ENCODE assay signal across 10 cellular contexts in the genomic region with DNA sequence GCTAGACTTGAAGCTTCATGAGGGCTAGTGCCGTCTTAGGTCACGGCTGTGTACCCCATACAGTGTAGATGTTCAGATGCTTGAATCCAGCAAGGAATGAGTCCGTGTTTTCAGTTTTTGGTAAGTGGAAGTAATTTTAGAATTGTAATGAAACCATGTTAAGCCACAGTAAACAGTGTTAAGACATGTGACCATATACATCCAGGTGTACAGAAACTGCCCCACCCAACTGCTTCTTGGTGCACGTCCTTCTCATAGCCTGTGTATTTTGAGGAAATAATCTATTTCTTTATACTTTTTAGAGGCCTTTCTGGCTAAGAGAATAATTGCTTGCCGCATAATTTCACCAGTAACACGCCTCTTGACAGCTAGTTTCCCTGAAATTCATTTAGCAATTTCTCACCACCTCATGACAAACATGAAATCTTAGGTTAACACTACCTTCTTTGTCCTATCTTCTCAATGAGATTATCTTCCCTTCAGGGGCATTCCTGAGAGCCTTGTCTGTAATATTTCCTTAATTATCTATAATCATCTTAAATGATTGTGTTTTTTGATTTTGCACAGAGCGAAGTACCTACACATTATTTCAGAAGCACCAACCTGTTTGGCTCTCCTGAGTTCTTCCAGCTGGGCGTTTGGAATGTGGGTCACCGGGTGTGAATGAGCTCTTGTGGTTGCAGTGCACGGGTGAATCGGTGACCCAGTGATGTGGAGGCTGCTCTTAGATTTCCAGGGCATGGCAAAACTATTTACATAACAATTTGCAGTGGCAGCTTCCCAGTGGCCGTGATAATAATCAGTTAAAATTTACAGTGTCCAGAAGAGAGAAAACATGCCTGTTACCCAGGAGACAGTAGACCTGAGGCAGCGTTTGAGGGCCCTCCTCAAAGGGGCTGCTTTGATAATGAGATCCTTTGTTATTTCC. TPM values are rescaled to one million over a fixed set of nuclear protein-coding genes. Genes with fewer than 3 reads are reported as not detected.
DNase-seq lines count a peak whose midpoint lies in the region; ATAC-seq and TF ChIP-seq lines count a peak whose summit lies in the region.
"Had no signal": no experiment of that assay in that cellular context is flagged by ENCODE, and none has a peak within 500 bp of the region (broad histone marks: within the 10 kb centered on the region; RNA-seq: fewer than 3 reads in every experiment).

No MANE protein-coding gene starts in this region.

- no peaks in the 10 kb centered on the region for H3K9me3 Mint-ChIP-seq in T-helper 1 cell treated with Interleukin-12 subunit alpha and Interleukin-12 subunit beta and Interleukin-4 antibody, amounts not matched to agents 30 μg/mL and 1 μg/mL, for 36 hours
- no peaks in the 10 kb centered on the region for H3K9me3 Mint-ChIP-seq in stimulated activated naive B cell treated with anti-CD40 and anti-IgM and Interleukin-4, amounts not matched to agents 10 μg/mL and 1 μg/mL and 100 μg/mL, for 72 hours

- no peak for TF ChIP-seq CTCF in fibroblast of villous mesenchyme (IDR thresholded peaks at IDR 0.05; ENCODE audit: insufficient read depth, low read depth, low read length)

- DNase-seq in T-helper 1 cell (no peak), NCI-H748 (lab: John Stamatoyannopoulos, UW; ENCODE audit: unreplicated experiment) (peak; percentile 66), fibroblast of villous mesenchyme (ENCODE audit: low read depth) (peak; percentile 49), GM03348 (ENCODE audit: low spot score) (no peak)
- DNase-seq in stimulated activated naive B cell treated with anti-CD40 and anti-IgM and Interleukin-4, amounts not matched to agents 10 μg/mL and 1 μg/mL and 100 μg/mL, for 72 hours, result no peak
- DNase-seq: activated CD4-positive, alpha-beta T cell treated with anti-CD3 and anti-CD28 coated beads, Interleukin-2, amount 50 U/mL, for 1 hour; NCI-H345 had no signal

- no peak overlapping the region for H3K4me3 ChIP-seq in fibroblast of villous mesenchyme (ENCODE audit: low read depth, low read length)

- no peaks in the 10 kb centered on the region for H3K27me3 Mint-ChIP-seq in T-helper 1 cell treated with Interleukin-12 subunit alpha and Interleukin-12 subunit beta and Interleukin-4 antibody, amounts not matched to agents 30 μg/mL and 1 μg/mL, for 36 hours (ENCODE audit: low read depth)
- no peaks in the 10 kb centered on the region for H3K27me3 Mint-ChIP-seq in stimulated activated naive B cell treated with anti-CD40 and anti-IgM and Interleukin-4, amounts not matched to agents 10 μg/mL and 1 μg/mL and 100 μg/mL, for 72 hours

- H3K4me1 Mint-ChIP-seq in T-helper 1 cell treated with Interleukin-12 subunit alpha and Interleukin-12 subunit beta and Interleukin-4 antibody, amounts not matched to agents 30 μg/mL and 1 μg/mL, for 36 hours (ENCODE audit: low read depth), result peaks cover 50% of the 10 kb centered on the region
- peaks cover 32 to 48% of the 10 kb centered on the region in 2 donors for H3K4me1 Mint-ChIP-seq in stimulated activated naive B cell treated with anti-CD40 and anti-IgM and Interleukin-4, amounts not matched to agents 10 μg/mL and 1 μg/mL and 100 μg/mL, for 72 hours

- H3K4me3 Mint-ChIP-seq in T-helper 1 cell treated with Interleukin-12 subunit alpha and Interleukin-12 subunit beta and Interleukin-4 antibody, amounts not matched to agents 30 μg/mL and 1 μg/mL, for 36 hours, result no peak overlapping the region
- no peak overlapping the region for H3K4me3 Mint-ChIP-seq in stimulated activated naive B cell treated with anti-CD40 and anti-IgM and Interleukin-4, amounts not matched to agents 10 μg/mL and 1 μg/mL and 100 μg/mL, for 72 hours

- H3K27ac Mint-ChIP-seq in T-helper 1 cell treated with Interleukin-12 subunit alpha and Interleukin-12 subunit beta and Interleukin-4 antibody, amounts not matched to agents 30 μg/mL and 1 μg/mL, for 36 hours, result peak overlapping the region; percentile 81
- peak overlapping the region; percentile 39 for H3K27ac Mint-ChIP-seq in stimulated activated naive B cell treated with anti-CD40 and anti-IgM and Interleukin-4, amounts not matched to agents 10 μg/mL and 1 μg/mL and 100 μg/mL, for 72 hours

- peaks cover 25% of the 10 kb centered on the region for H3K36me3 Mint-ChIP-seq in T-helper 1 cell treated with Interleukin-12 subunit alpha and Interleukin-12 subunit beta and Interleukin-4 antibody, amounts not matched to agents 30 μg/mL and 1 μg/mL, for 36 hours (ENCODE audit: low read depth)
- peaks cover 12 to 25% of the 10 kb centered on the region in 2 donors for H3K36me3 Mint-ChIP-seq in stimulated activated naive B cell treated with anti-CD40 and anti-IgM and Interleukin-4, amounts not matched to agents 10 μg/mL and 1 μg/mL and 100 μg/mL, for 72 hours

- peak in 1 of 2 donors; percentile 19 for ATAC-seq in stimulated activated naive B cell treated with anti-CD40 and anti-IgM and Interleukin-4, amounts not matched to agents 10 μg/mL and 1 μg/mL and 100 μg/mL, for 72 hours (replicated peaks)
- ATAC-seq in HG03565 (IDR thresholded peaks at IDR 0.05; ENCODE audit: unreplicated experiment) (no peak), GM18867 (IDR thresholded peaks at IDR 0.05; ENCODE audit: unreplicated experiment) (no peak)

RNA-seq across cellular contexts. Expression of gene TADA2B, which starts 50.2 kb away (rescaled TPM):
- total RNA-seq in fibroblast of villous mesenchyme, result 12.2 and 16.0 TPM in 2 replicates

Comparison
In these comparisons a context has a peak if more than half of its experiments do, and no peak if none do; other contexts are left out.
1. DNase-seq: peak in NCI-H748 (single experiment) and fibroblast of villous mesenchyme (single experiment); none in T-helper 1 cell (0 of 5), stimulated activated naive B cell treated with anti-CD40 and anti-IgM and Interleukin-4, amounts not matched to agents 10 μg/mL and 1 μg/mL and 100 μg/mL, for 72 hours (single experiment) and GM03348 (single experiment).